16 cellular contexts compared by ENCODE assay signal in the genomic region with DNA sequence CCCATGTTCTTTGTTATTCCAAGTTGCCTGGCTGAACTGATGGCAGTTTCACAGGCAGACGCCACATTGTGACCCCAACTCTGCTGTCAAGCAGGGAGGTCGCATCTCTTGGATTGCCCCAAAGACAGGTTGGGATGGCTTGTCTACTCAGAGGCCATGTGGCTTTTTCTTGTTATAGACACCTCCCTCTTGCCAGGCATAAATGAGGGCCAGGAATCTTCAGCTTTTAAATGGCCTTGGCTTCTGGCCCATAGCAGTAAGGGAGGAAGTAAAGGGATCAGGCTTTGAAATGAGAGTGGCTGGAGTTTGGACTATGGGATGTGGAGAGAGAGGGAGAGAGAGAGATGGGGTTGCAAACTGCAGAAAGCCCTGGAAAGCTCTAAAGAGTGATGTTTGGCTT.
A peak's percentile ranks its signal among the peaks of the same experiment; 100 is the strongest.
DNase-seq lines count a peak whose midpoint lies in the region; ATAC-seq lines count a peak whose summit lies in the region.
"Had no signal": no experiment of that assay in that cellular context is flagged by ENCODE, and none has a peak within 500 bp of the region (broad histone marks: within the 10 kb centered on the region; RNA-seq: fewer than 3 reads in every experiment).

No MANE protein-coding gene starts in this region.

- intact Hi-C loops in Right ventricle myocardium superior (cut with DNase I) (no loop called here), cardiac septum (cut with DNase I) (no loop called here), left ventricle myocardium superior (cut with micrococcal nuclease) (no loop called here)

- DNase-seq in NCI-H2029 treated with DMSO at 0.1 percent for 48 hours (lab: John Stamatoyannopoulos, UW) (peak; percentile 23), NCI-H2029 (lab: John Stamatoyannopoulos, UW) (no peak), Right ventricle myocardium superior (no peak), cardiac septum (ENCODE audit: low spot score) (no peak), left ventricle myocardium superior (no peak), COR-L47 (lab: John Stamatoyannopoulos, UW) (no peak)
- DNase-seq: CD4-positive, CD25-positive, alpha-beta regulatory T cell; CD8-positive, alpha-beta T cell; DMS 273 treated with DMSO at 0.1 percent for 48 hours; DMS79; EL; GDM1; H9 had no signal

- peak; percentile 74 for ATAC-seq in Right ventricle myocardium superior (ENCODE audit: poor library complexity)
- ATAC-seq in left ventricle myocardium superior, result peak; percentile 84
- ATAC-seq: CD8-positive, alpha-beta T cell; GM12878; GM23338; HCT116 had no signal
